Comparison of ENCODE assay signal across 1 cellular context in the genomic region with DNA sequence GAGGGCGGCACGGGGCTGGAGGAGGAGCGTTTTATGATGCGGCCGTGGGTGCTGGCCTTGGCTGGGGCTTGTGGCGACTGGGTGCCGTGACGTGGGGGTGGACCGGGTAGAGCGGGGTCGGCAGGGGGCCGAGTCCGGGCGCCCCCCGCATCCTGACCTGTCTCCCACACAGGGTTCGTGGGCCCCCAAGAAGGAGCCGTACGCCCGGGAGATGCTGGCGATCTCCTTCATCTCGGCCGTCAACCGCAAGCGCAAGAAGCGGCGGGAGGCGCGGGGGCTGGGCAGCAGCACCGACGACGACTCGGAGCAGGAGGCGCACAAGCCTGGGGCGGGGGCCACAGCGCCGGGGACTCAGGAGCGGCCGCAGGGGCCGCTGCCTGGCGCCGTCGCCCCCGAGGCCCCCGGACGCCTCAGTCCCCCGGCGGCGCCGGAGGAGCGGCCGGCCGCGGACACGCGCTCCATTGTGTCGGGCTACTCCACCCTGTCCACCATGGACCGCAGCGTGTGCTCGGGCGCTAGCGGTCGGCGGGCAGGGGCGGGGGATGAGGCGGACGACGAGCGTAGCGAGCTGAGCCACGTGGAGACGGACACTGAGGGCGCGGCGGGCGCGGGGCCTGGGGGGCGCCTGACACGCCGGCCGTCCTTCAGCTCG.
TF ChIP-seq lines count a peak whose summit lies in the region.

No MANE protein-coding gene starts in this region.

TF ChIP-seq in HEK293, 187 proteins besides CTCF, POLR2A, EP300 and RAD21 (continued from another document and continues in another):
- TF ChIP-seq, protein P1, sequence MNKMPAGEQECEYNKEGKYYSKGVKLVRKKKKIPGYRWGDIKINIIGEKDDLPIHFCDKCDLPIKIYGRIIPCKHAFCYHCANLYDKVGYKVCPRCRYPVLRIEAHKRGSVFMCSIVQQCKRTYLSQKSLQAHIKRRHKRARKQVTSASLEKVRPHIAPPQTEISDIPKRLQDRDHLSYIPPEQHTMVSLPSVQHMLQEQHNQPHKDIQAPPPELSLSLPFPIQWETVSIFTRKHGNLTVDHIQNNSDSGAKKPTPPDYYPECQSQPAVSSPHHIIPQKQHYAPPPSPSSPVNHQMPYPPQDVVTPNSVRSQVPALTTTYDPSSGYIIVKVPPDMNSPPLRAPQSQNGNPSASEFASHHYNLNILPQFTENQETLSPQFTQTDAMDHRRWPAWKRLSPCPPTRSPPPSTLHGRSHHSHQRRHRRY (tag by site-specific recombination; IDR thresholded peaks at IDR 0.05), result no peak
- TF ChIP-seq ZNF184 (tag by site-specific recombination; IDR thresholded peaks at IDR 0.05) (no peak), ZNF654 (tag by site-specific recombination; IDR thresholded peaks at IDR 0.05; ENCODE audit: low read depth) (no peak), ZNF48 (tag by site-specific recombination; IDR thresholded peaks at IDR 0.05) (no peak), ZNF366 (tag by site-specific recombination; conservative IDR thresholded peaks at IDR 0.05) (no peak), SP2 (tag by site-specific recombination; IDR thresholded peaks at IDR 0.05) (no peak), ZNF629 (tag by site-specific recombination; IDR thresholded peaks at IDR 0.05) (no peak), ZNF221 (tag by site-specific recombination; IDR thresholded peaks at IDR 0.05; ENCODE audit: borderline replicate concordance) (no peak), EGR2 (tag by site-specific recombination; IDR thresholded peaks at IDR 0.05; ENCODE audit: low read depth) (peak; percentile 75; the same call in 1 of the 2 replicates), SP3 (tag by site-specific recombination; IDR thresholded peaks at IDR 0.05) (no peak), ZNF677 (tag by site-specific recombination; IDR thresholded peaks at IDR 0.05) (no peak), ZFP69B (tag by site-specific recombination; IDR thresholded peaks at IDR 0.05) (no peak), ZBTB20 (tag by site-specific recombination; IDR thresholded peaks at IDR 0.05) (peak; percentile 71), ZNF169 (tag by site-specific recombination; IDR thresholded peaks at IDR 0.05) (no peak), FEZF1 (tag by site-specific recombination; IDR thresholded peaks at IDR 0.05) (no peak), ZNF670 (tag by site-specific recombination; IDR thresholded peaks at IDR 0.05; ENCODE audit: low read depth) (no peak), ZNF792 (tag by site-specific recombination; IDR thresholded peaks at IDR 0.05) (no peak), ZNF16 (tag by site-specific recombination; IDR thresholded peaks at IDR 0.05; ENCODE audit: low read depth) (no peak), ZNF530 (tag by site-specific recombination; IDR thresholded peaks at IDR 0.05; ENCODE audit: low read depth) (no peak), ZNF280D (tag by site-specific recombination; IDR thresholded peaks at IDR 0.05) (no peak), ZNF335 (tag by site-specific recombination; conservative IDR thresholded peaks at IDR 0.05) (peak; percentile 35; the same call in 1 of the 2 replicates), ZNF121 (tag by site-specific recombination; IDR thresholded peaks at IDR 0.05) (no peak), ZNF707 (tag by site-specific recombination; IDR thresholded peaks at IDR 0.05) (no peak), KLF8 (tag by site-specific recombination; IDR thresholded peaks at IDR 0.05) (no peak), TCF7L2 (IDR thresholded peaks at IDR 0.05; ENCODE audit: borderline replicate concordance, low read depth, low read length) (no peak), ZNF561 (tag by site-specific recombination; IDR thresholded peaks at IDR 0.05; ENCODE audit: borderline replicate concordance) (peak; percentile 14; the same call in 1 of the 2 replicates), ZNF768 (tag by site-specific recombination; IDR thresholded peaks at IDR 0.05) (no peak), ZNF394 (tag by site-specific recombination; IDR thresholded peaks at IDR 0.05; ENCODE audit: borderline replicate concordance) (no peak), ZBTB6 (tag by site-specific recombination; IDR thresholded peaks at IDR 0.05) (no peak), ZIC2 (tag by site-specific recombination; IDR thresholded peaks at IDR 0.05) (no peak), GFI1B (tag by site-specific recombination; IDR thresholded peaks at IDR 0.05) (no peak), ZNF560 (tag by site-specific recombination; IDR thresholded peaks at IDR 0.05; ENCODE audit: borderline replicate concordance) (no peak), ZNF362 (tag by site-specific recombination; IDR thresholded peaks at IDR 0.05) (no peak), BCL11A (tag by site-specific recombination; IDR thresholded peaks at IDR 0.05; ENCODE audit: low read depth) (no peak), SALL2 (tag by site-specific recombination; IDR thresholded peaks at IDR 0.05; ENCODE audit: borderline replicate concordance) (no peak), ZNF449 (tag by site-specific recombination; IDR thresholded peaks at IDR 0.05) (no peak)
- TF ChIP-seq, protein P2, sequence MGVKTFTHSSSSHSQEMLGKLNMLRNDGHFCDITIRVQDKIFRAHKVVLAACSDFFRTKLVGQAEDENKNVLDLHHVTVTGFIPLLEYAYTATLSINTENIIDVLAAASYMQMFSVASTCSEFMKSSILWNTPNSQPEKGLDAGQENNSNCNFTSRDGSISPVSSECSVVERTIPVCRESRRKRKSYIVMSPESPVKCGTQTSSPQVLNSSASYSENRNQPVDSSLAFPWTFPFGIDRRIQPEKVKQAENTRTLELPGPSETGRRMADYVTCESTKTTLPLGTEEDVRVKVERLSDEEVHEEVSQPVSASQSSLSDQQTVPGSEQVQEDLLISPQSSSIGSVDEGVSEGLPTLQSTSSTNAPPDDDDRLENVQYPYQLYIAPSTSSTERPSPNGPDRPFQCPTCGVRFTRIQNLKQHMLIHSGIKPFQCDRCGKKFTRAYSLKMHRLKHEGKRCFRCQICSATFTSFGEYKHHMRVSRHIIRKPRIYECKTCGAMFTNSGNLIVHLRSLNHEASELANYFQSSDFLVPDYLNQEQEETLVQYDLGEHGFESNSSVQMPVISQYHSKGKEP (tag by site-specific recombination; IDR thresholded peaks at IDR 0.05), result no peak
- TF ChIP-seq, protein P3, sequence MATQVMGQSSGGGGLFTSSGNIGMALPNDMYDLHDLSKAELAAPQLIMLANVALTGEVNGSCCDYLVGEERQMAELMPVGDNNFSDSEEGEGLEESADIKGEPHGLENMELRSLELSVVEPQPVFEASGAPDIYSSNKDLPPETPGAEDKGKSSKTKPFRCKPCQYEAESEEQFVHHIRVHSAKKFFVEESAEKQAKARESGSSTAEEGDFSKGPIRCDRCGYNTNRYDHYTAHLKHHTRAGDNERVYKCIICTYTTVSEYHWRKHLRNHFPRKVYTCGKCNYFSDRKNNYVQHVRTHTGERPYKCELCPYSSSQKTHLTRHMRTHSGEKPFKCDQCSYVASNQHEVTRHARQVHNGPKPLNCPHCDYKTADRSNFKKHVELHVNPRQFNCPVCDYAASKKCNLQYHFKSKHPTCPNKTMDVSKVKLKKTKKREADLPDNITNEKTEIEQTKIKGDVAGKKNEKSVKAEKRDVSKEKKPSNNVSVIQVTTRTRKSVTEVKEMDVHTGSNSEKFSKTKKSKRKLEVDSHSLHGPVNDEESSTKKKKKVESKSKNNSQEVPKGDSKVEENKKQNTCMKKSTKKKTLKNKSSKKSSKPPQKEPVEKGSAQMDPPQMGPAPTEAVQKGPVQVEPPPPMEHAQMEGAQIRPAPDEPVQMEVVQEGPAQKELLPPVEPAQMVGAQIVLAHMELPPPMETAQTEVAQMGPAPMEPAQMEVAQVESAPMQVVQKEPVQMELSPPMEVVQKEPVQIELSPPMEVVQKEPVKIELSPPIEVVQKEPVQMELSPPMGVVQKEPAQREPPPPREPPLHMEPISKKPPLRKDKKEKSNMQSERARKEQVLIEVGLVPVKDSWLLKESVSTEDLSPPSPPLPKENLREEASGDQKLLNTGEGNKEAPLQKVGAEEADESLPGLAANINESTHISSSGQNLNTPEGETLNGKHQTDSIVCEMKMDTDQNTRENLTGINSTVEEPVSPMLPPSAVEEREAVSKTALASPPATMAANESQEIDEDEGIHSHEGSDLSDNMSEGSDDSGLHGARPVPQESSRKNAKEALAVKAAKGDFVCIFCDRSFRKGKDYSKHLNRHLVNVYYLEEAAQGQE (tag by site-specific recombination; IDR thresholded peaks at IDR 0.05), result no peak
- TF ChIP-seq, protein P4, sequence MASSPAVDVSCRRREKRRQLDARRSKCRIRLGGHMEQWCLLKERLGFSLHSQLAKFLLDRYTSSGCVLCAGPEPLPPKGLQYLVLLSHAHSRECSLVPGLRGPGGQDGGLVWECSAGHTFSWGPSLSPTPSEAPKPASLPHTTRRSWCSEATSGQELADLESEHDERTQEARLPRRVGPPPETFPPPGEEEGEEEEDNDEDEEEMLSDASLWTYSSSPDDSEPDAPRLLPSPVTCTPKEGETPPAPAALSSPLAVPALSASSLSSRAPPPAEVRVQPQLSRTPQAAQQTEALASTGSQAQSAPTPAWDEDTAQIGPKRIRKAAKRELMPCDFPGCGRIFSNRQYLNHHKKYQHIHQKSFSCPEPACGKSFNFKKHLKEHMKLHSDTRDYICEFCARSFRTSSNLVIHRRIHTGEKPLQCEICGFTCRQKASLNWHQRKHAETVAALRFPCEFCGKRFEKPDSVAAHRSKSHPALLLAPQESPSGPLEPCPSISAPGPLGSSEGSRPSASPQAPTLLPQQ (tag by site-specific recombination; IDR thresholded peaks at IDR 0.05), result no peak
- TF ChIP-seq, protein P5, sequence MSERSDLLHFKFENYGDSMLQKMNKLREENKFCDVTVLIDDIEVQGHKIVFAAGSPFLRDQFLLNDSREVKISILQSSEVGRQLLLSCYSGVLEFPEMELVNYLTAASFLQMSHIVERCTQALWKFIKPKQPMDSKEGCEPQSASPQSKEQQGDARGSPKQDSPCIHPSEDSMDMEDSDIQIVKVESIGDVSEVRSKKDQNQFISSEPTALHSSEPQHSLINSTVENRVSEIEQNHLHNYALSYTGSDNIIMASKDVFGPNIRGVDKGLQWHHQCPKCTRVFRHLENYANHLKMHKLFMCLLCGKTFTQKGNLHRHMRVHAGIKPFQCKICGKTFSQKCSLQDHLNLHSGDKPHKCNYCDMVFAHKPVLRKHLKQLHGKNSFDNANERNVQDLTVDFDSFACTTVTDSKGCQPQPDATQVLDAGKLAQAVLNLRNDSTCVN (tag by site-specific recombination; optimal IDR thresholded peaks at IDR 0.05), result peak; percentile 59
- TF ChIP-seq, protein P6, sequence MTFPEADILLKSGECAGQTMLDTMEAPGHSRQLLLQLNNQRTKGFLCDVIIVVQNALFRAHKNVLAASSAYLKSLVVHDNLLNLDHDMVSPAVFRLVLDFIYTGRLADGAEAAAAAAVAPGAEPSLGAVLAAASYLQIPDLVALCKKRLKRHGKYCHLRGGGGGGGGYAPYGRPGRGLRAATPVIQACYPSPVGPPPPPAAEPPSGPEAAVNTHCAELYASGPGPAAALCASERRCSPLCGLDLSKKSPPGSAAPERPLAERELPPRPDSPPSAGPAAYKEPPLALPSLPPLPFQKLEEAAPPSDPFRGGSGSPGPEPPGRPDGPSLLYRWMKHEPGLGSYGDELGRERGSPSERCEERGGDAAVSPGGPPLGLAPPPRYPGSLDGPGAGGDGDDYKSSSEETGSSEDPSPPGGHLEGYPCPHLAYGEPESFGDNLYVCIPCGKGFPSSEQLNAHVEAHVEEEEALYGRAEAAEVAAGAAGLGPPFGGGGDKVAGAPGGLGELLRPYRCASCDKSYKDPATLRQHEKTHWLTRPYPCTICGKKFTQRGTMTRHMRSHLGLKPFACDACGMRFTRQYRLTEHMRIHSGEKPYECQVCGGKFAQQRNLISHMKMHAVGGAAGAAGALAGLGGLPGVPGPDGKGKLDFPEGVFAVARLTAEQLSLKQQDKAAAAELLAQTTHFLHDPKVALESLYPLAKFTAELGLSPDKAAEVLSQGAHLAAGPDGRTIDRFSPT (tag by site-specific recombination; IDR thresholded peaks at IDR 0.05), result no peak
